ENCODE assay signal across 25 cellular contexts in genomic region chr2:119369845-119370244, GRCh38. TPM values are rescaled to one million over a fixed set of nuclear protein-coding genes. Genes with fewer than 3 reads are reported as not detected.
DNase-seq lines count a peak whose midpoint lies in the region; ATAC-seq and TF ChIP-seq lines count a peak whose summit lies in the region.
"Had no signal": no experiment of that assay in that cellular context is flagged by ENCODE, and none has a peak within 500 bp of the region (broad histone marks: within the 10 kb centered on the region; RNA-seq: fewer than 3 reads in every experiment).

No MANE protein-coding gene starts in this region.

- H3K9me3 ChIP-seq in breast epithelium (no peaks in the 10 kb centered on the region), mammary epithelial cell (replicated peaks; ENCODE audit: insufficient read depth, low read length) (no peaks in the 10 kb centered on the region), subcutaneous abdominal adipose tissue (ENCODE audit: control insufficient read depth in 5 of 5, low read length in 5 of 5) (peaks cover 0 to 11% (median 5%) of the 10 kb centered on the region in 5 donors)
- H3K9me3 ChIP-seq in CD8-positive, alpha-beta T cell (ENCODE audit: low read length), result no peaks in the 10 kb centered on the region
- H3K9me3 ChIP-seq: SJSA1, suprapubic skin, upper lobe of right lung had no signal

- H3K27me3 ChIP-seq in breast epithelium (no peaks in the 10 kb centered on the region), mammary epithelial cell (ENCODE audit: insufficient read depth, low read length) (no peaks in the 10 kb centered on the region), subcutaneous abdominal adipose tissue (ENCODE audit: control insufficient read depth in 5 of 5, insufficient read depth in 4 of 5, low read length in 5 of 5) (no peaks in the 10 kb centered on the region)
- H3K27me3 ChIP-seq in CD8-positive, alpha-beta T cell (ENCODE audit: insufficient read depth, low read length), result no peaks in the 10 kb centered on the region
- H3K27me3 ChIP-seq: SJSA1, suprapubic skin, upper lobe of right lung had no signal

- BruUV-seq in mammary epithelial cell (replicated peaks; lab: Mats Ljungman, UMichigan), result no TSS peak

- CTCF ChIA-PET in mammary epithelial cell (lab: Charles Lee; ENCODE audit: low non-redundant PET), result no interaction called here
- CTCF ChIA-PET in CD8-positive, alpha-beta T cell (lab: Charles Lee), result no interaction called here

- TF ChIP-seq CTCF in breast epithelium (IDR thresholded peaks at IDR 0.05) (no peak), mammary epithelial cell (conservative IDR thresholded peaks at IDR 0.05 in 1 of 2, IDR thresholded peaks at IDR 0.05 in 1 of 2; ENCODE audit: extremely low read depth in 1 of 2, insufficient read depth in 1 of 2, low read depth in 1 of 2, low read length in 2 of 2) (no peak)
- no peak for TF ChIP-seq CTCF in CD8-positive, alpha-beta T cell (IDR thresholded peaks at IDR 0.05)

- H3K27ac Mint-ChIP-seq in activated T-helper 2 cell treated with anti-CD3 and anti-CD28 coated beads, Interferon-gamma antibody, Interleukin-2, Interleukin-4, amounts not matched to agents 10 μg/mL and 5 μg/mL and 100 μg/mL, durations not matched to agents 14 hours and 24 hours and 36 hours, result no peak overlapping the region
- no peak overlapping the region for H3K27ac Mint-ChIP-seq in CD8-positive, alpha-beta T cell
- H3K27ac Mint-ChIP-seq: CD4-positive, alpha-beta T cell; stimulated activated naive B cell treated with anti-CD40 and anti-IgM and Interleukin-4, amounts not matched to agents 10 μg/mL and 1 μg/mL and 100 μg/mL, for 72 hours had no signal

- no peaks in the 10 kb centered on the region for H3K27me3 Mint-ChIP-seq in activated T-helper 2 cell treated with anti-CD3 and anti-CD28 coated beads, Interferon-gamma antibody, Interleukin-2, Interleukin-4, amounts not matched to agents 10 μg/mL and 5 μg/mL and 100 μg/mL, durations not matched to agents 14 hours and 24 hours and 36 hours (ENCODE audit: low read depth)
- no peaks in the 10 kb centered on the region for H3K27me3 Mint-ChIP-seq in CD8-positive, alpha-beta T cell (ENCODE audit: low read depth)
- H3K27me3 Mint-ChIP-seq: CD4-positive, alpha-beta T cell; stimulated activated naive B cell treated with anti-CD40 and anti-IgM and Interleukin-4, amounts not matched to agents 10 μg/mL and 1 μg/mL and 100 μg/mL, for 72 hours had no signal

- peaks cover 31% of the 10 kb centered on the region for H3K4me1 Mint-ChIP-seq in activated T-helper 2 cell treated with anti-CD3 and anti-CD28 coated beads, Interferon-gamma antibody, Interleukin-2, Interleukin-4, amounts not matched to agents 10 μg/mL and 5 μg/mL and 100 μg/mL, durations not matched to agents 14 hours and 24 hours and 36 hours (ENCODE audit: low read depth)
- peaks cover 39% of the 10 kb centered on the region for H3K4me1 Mint-ChIP-seq in CD8-positive, alpha-beta T cell (ENCODE audit: low read depth)

- H3K4me2 ChIP-seq in mammary epithelial cell (ENCODE audit: insufficient read depth, low read depth, low read length), result no peak overlapping the region

- in situ Hi-C loops in mammary epithelial cell (cut with MboI; ENCODE audit: low sequenced_read_pairs in 2 of 2), result no loop called here

- no peak for ATAC-seq in CD8-positive, alpha-beta T cell
- ATAC-seq: left colon; stimulated activated naive B cell treated with anti-CD40 and anti-IgM and Interleukin-4, amounts not matched to agents 10 μg/mL and 1 μg/mL and 100 μg/mL, for 72 hours; upper lobe of right lung had no signal

- no peak overlapping the region for H3K9ac ChIP-seq in mammary epithelial cell (ENCODE audit: insufficient read depth, low read length)
- peak overlapping the region in 1 of 5 donors; percentile 2 for H3K9ac ChIP-seq in subcutaneous abdominal adipose tissue (ENCODE audit: low read length in 5 of 5)

- H3K4me3 ChIP-seq in breast epithelium (no peak overlapping the region), mammary epithelial cell (replicated peaks in 1 of 3; ENCODE audit: insufficient read depth in 1 of 3, low read depth in 2 of 3, low read length in 3 of 3) (no peak overlapping the region), subcutaneous abdominal adipose tissue (ENCODE audit: low read depth in 1 of 5, low read length in 5 of 5) (no peak overlapping the region)
- H3K4me3 ChIP-seq in CD8-positive, alpha-beta T cell (ENCODE audit: low read depth, low read length), result no peak overlapping the region
- H3K4me3 ChIP-seq: SJSA1, suprapubic skin, upper lobe of right lung had no signal

- no peak for TF ChIP-seq POLR2A in breast epithelium (IDR thresholded peaks at IDR 0.05)

- no peaks in the 10 kb centered on the region for H4K20me1 ChIP-seq in mammary epithelial cell (ENCODE audit: insufficient read depth, low read length)

- dilution Hi-C loops in mammary epithelial cell (cut with HindIII; ENCODE audit: low sequenced_read_pairs), result no loop called here

- intact Hi-C loops in breast epithelium (cut with DNase I; ENCODE audit: low total_unique reads), result no loop called here
- intact Hi-C loops in mammary epithelial cell (cut with micrococcal nuclease), result no loop called here
- intact Hi-C loops in activated T-helper 2 cell treated with anti-CD3 and anti-CD28 coated beads, Interferon-gamma antibody, Interleukin-2, Interleukin-4, amounts not matched to agents 10 μg/mL and 5 μg/mL and 100 μg/mL, durations not matched to agents 14 hours and 24 hours and 36 hours (cut with micrococcal nuclease), result loop anchor here (5.0 kb wide), 2 partner anchors 852 to 1058 kb away; partner anchors contain the start of gene TMEM185B
- intact Hi-C loops in CD8-positive, alpha-beta T cell (cut with DNase I, micrococcal nuclease), result loop anchor here (5.0 to 10.0 kb wide), 8 partner anchors 488 to 1555 kb away; partner anchors contain the start of genes CCDC93 (in 1 of the 2), DDX18 (in 1 of the 2), EPB41L5 (in 1 of the 2) and RALB (in 1 of the 2)

- H3K79me2 ChIP-seq in mammary epithelial cell (ENCODE audit: insufficient read depth, low read length), result peaks cover 47% of the 10 kb centered on the region

- POLR2A ChIA-PET in CD8-positive, alpha-beta T cell (lab: Charles Lee), result no interaction called here

- H3K9me3 Mint-ChIP-seq in activated T-helper 2 cell treated with anti-CD3 and anti-CD28 coated beads, Interferon-gamma antibody, Interleukin-2, Interleukin-4, amounts not matched to agents 10 μg/mL and 5 μg/mL and 100 μg/mL, durations not matched to agents 14 hours and 24 hours and 36 hours, result no peaks in the 10 kb centered on the region
- H3K9me3 Mint-ChIP-seq in CD8-positive, alpha-beta T cell, result peaks cover 16% of the 10 kb centered on the region

- H3K36me3 Mint-ChIP-seq in activated T-helper 2 cell treated with anti-CD3 and anti-CD28 coated beads, Interferon-gamma antibody, Interleukin-2, Interleukin-4, amounts not matched to agents 10 μg/mL and 5 μg/mL and 100 μg/mL, durations not matched to agents 14 hours and 24 hours and 36 hours (ENCODE audit: low read depth), result peaks cover 70% of the 10 kb centered on the region
- H3K36me3 Mint-ChIP-seq in CD8-positive, alpha-beta T cell, result peaks cover 77% of the 10 kb centered on the region

- H3K27ac ChIP-seq in breast epithelium (peak overlapping the region; percentile 10 to 95), mammary epithelial cell (ENCODE audit: insufficient read depth, low read depth, low read length) (no peak overlapping the region), subcutaneous abdominal adipose tissue (ENCODE audit: low read depth, low read length) (peak overlapping the region; percentile 3)
- H3K27ac ChIP-seq in CD8-positive, alpha-beta T cell (ENCODE audit: low read depth, low read length), result no peak overlapping the region
- H3K27ac ChIP-seq: SJSA1, upper lobe of right lung, VCaP had no signal

- peak overlapping the region; percentile 26 for H3K4me3 Mint-ChIP-seq in activated T-helper 2 cell treated with anti-CD3 and anti-CD28 coated beads, Interferon-gamma antibody, Interleukin-2, Interleukin-4, amounts not matched to agents 10 μg/mL and 5 μg/mL and 100 μg/mL, durations not matched to agents 14 hours and 24 hours and 36 hours (ENCODE audit: low read depth)
- H3K4me3 Mint-ChIP-seq in CD8-positive, alpha-beta T cell, result no peak overlapping the region

- 100% methylated on average over 4 of the region's 6 CpGs for WGBS in mammary epithelial cell (ENCODE audit: low coverage, missing lambda C conversion rate)

- no peak overlapping the region for H2AFZ ChIP-seq in mammary epithelial cell (ENCODE audit: low read depth, low read length)

- no peak for DNase-seq in breast epithelium (ENCODE audit: low spot score in 2 of 2)
- DNase-seq in mammary epithelial cell, result no peak
- no peak for DNase-seq in activated T-helper 2 cell treated with anti-CD3 and anti-CD28 coated beads, Interferon-gamma antibody, Interleukin-2, Interleukin-4, amounts not matched to agents 10 μg/mL and 5 μg/mL and 100 μg/mL, durations not matched to agents 14 hours and 24 hours and 36 hours (ENCODE audit: low spot score)
- peak; percentile 19 for DNase-seq in midbrain (lab: John Stamatoyannopoulos, UW)
- DNase-seq in activated naive CD4-positive, alpha-beta T cell treated with anti-CD3 and anti-CD28 coated beads, Interleukin-2, amount 50 U/mL, for 16 hours, result no peak
- no peak for DNase-seq in CD8-positive, alpha-beta T cell
- DNase-seq in NCI-H146 treated with DMSO at 0.1 percent for 48 hours (lab: John Stamatoyannopoulos, UW; ENCODE audit: unreplicated experiment), result no peak
- DNase-seq: activated CD4-positive, alpha-beta T cell treated with anti-CD3 and anti-CD28 coated beads for 48 hours; activated gamma-delta T cell; activated T-cell treated with anti-CD3 and anti-CD28 coated beads, Interleukin-2, amount 50 U/mL, for 1 hour; CD4-positive, alpha-beta T cell; GOT3; left colon; mesendoderm; NCI-H1092 treated with DMSO at 0.1 percent for 48 hours; NCI-H187; NCI-H446 treated with DMSO at 0.1 percent for 48 hours; NCI-H774; stimulated activated naive B cell treated with anti-CD40 and anti-IgM and Interleukin-4, amounts not matched to agents 10 μg/mL and 1 μg/mL and 100 μg/mL, for 72 hours; T1000; upper lobe of right lung had no signal

- H3K36me3 ChIP-seq in breast epithelium (no peaks in the 10 kb centered on the region), mammary epithelial cell (ENCODE audit: insufficient read depth, low read length) (peaks cover 29% of the 10 kb centered on the region), subcutaneous abdominal adipose tissue (ENCODE audit: control insufficient read depth in 5 of 5, insufficient read depth in 5 of 5, low read length in 5 of 5) (peaks cover 4 to 60% (median 54%) of the 10 kb centered on the region in 5 donors)
- peaks cover 29% of the 10 kb centered on the region for H3K36me3 ChIP-seq in CD8-positive, alpha-beta T cell (ENCODE audit: insufficient read depth, low read length)

- H3K4me1 ChIP-seq in breast epithelium (peaks cover 3% of the 10 kb centered on the region in 2 donors), mammary epithelial cell (ENCODE audit: insufficient read depth, low read length) (peaks cover 21% of the 10 kb centered on the region), subcutaneous abdominal adipose tissue (ENCODE audit: control insufficient read depth in 5 of 5, insufficient read depth in 5 of 5, low read length in 5 of 5) (peaks cover 12 to 53% (median 40%) of the 10 kb centered on the region in 5 donors)
- H3K4me1 ChIP-seq in CD8-positive, alpha-beta T cell (ENCODE audit: insufficient read depth, low read length), result peaks cover 19% of the 10 kb centered on the region

RNA-seq across cellular contexts. Expression of gene DBI, which starts 3.1 kb away (rescaled TPM):
- total RNA-seq in breast epithelium (100 to 1,000 TPM; 160 to 236 (median 202) TPM), mammary epithelial cell (100 to 1,000 TPM in 1 of 2 donors, 10 to 100 TPM in 1; 36.5 to 217 TPM)
- polyA plus RNA-seq in mammary epithelial cell, result 583 TPM
- polyA minus RNA-seq in mammary epithelial cell, result 109 TPM
- total RNA-seq in activated T-helper 2 cell treated with anti-CD3 and anti-CD28 coated beads, Interferon-gamma antibody, Interleukin-2, Interleukin-4, amounts not matched to agents 10 μg/mL and 5 μg/mL and 100 μg/mL, durations not matched to agents 14 hours and 24 hours and 36 hours, result 162 and 168 TPM in 2 replicates
- 10 to 100 TPM; 33.9 to 35.6 TPM for total RNA-seq in CD8-positive, alpha-beta T cell

RNA-seq across cellular contexts. Expression of gene C2orf76, which starts 3.2 kb away (rescaled TPM):
- total RNA-seq in breast epithelium (10 to 100 TPM; 12.5 to 17.0 (median 13.0) TPM), mammary epithelial cell (1 to 10 TPM; 6.2 to 8.3 TPM)
- 6.8 TPM for polyA plus RNA-seq in mammary epithelial cell
- 5.1 TPM for polyA minus RNA-seq in mammary epithelial cell
- total RNA-seq in activated T-helper 2 cell treated with anti-CD3 and anti-CD28 coated beads, Interferon-gamma antibody, Interleukin-2, Interleukin-4, amounts not matched to agents 10 μg/mL and 5 μg/mL and 100 μg/mL, durations not matched to agents 14 hours and 24 hours and 36 hours, result 11.0 and 13.3 TPM in 2 replicates
- total RNA-seq in CD8-positive, alpha-beta T cell, result 1 to 10 TPM; 5.2 to 5.8 TPM

Comparison
In these comparisons a context has a peak if more than half of its experiments do, and no peak if none do; other contexts are left out.
1. H3K27ac ChIP-seq: peak in breast epithelium (2 of 2) and subcutaneous abdominal adipose tissue (single experiment); none in mammary epithelial cell (single experiment) and CD8-positive, alpha-beta T cell (single experiment).
2. intact Hi-C loops: an anchor here in activated T-helper 2 cell treated with anti-CD3 and anti-CD28 coated beads, Interferon-gamma antibody, Interleukin-2, Interleukin-4, amounts not matched to agents 10 μg/mL and 5 μg/mL and 100 μg/mL, durations not matched to agents 14 hours and 24 hours and 36 hours (5.0 kb wide) and CD8-positive, alpha-beta T cell (5.0 to 10.0 kb wide); none called in breast epithelium and mammary epithelial cell.